Comparison of ENCODE assay signal across 17 cellular contexts in genomic region chr1:17199267-17200044, GRCh38. TPM values are rescaled to one million over a fixed set of nuclear protein-coding genes. Genes with fewer than 3 reads are reported as not detected.
DNase-seq lines count a peak whose midpoint lies in the region; ATAC-seq, FAIRE-seq and TF ChIP-seq lines count a peak whose summit lies in the region.
"Had no signal": no experiment of that assay in that cellular context is flagged by ENCODE, and none has a peak within 500 bp of the region (broad histone marks: within the 10 kb centered on the region; RNA-seq: fewer than 3 reads in every experiment).

No MANE protein-coding gene starts in this region.

- intact Hi-C loops in activated CD4-positive, alpha-beta T cell treated with anti-CD3 and anti-CD28 coated beads for 36 hours (cut with DNase I, micrococcal nuclease), result no loop called here

- no peaks in the 10 kb centered on the region for H3K9me3 Mint-ChIP-seq in activated CD4-positive, alpha-beta T cell treated with anti-CD3 and anti-CD28 coated beads for 36 hours (ENCODE audit: low read depth)
- no peaks in the 10 kb centered on the region for H3K9me3 Mint-ChIP-seq in activated naive CD8-positive, alpha-beta T cell treated with anti-CD3 and anti-CD28 coated beads, Interleukin-2, amount 10 ng/mL, durations not matched to agents 7 days and 5 days

- no peaks in the 10 kb centered on the region for H3K9me2 ChIP-seq in Loucy (replicated peaks; ENCODE audit: low read depth, low read length)

- H3K27me3 Mint-ChIP-seq in activated CD4-positive, alpha-beta T cell treated with anti-CD3 and anti-CD28 coated beads for 36 hours, result peaks cover 5% of the 10 kb centered on the region
- H3K27me3 Mint-ChIP-seq in activated naive CD8-positive, alpha-beta T cell treated with anti-CD3 and anti-CD28 coated beads, Interleukin-2, amount 10 ng/mL, durations not matched to agents 7 days and 5 days, result peaks cover 23% of the 10 kb centered on the region

- H3K27ac Mint-ChIP-seq in activated CD4-positive, alpha-beta T cell treated with anti-CD3 and anti-CD28 coated beads for 36 hours, result no peak overlapping the region
- no peak overlapping the region for H3K27ac Mint-ChIP-seq in activated naive CD8-positive, alpha-beta T cell treated with anti-CD3 and anti-CD28 coated beads, Interleukin-2, amount 10 ng/mL, durations not matched to agents 7 days and 5 days

- no peak overlapping the region for H3K4me3 ChIP-seq in Loucy (ENCODE audit: low read length, poor library complexity, severe bottlenecking)
- H3K4me3 ChIP-seq: tibial nerve had no signal

- peak overlapping the region; percentile 81 for H3K4me2 ChIP-seq in Loucy (ENCODE audit: low read depth, low read length, poor library complexity, severe bottlenecking)

- POLR2A ChIA-PET in activated CD4-positive, alpha-beta T cell treated with anti-CD3 and anti-CD28 coated beads for 36 hours (lab: Charles Lee), result no interaction called here
- POLR2A ChIA-PET in activated naive CD8-positive, alpha-beta T cell treated with anti-CD3 and anti-CD28 coated beads, Interleukin-2, amount 10 ng/mL, durations not matched to agents 7 days and 5 days (lab: Charles Lee), result interaction anchor here (2.0 kb wide), 1 partner anchor 9 kb away, joined by 5 read pairs; no protein-coding TSS in a partner anchor

- 0 out of 2 replicates have a peak, but pooled peaks cover 2% of the 10 kb centered on the region for H3F3A ChIP-seq in Loucy (ENCODE audit: low read depth)

- no peaks in the 10 kb centered on the region for H4K20me1 ChIP-seq in Loucy (ENCODE audit: insufficient read depth, low read length, poor library complexity, severe bottlenecking)

- DNase-seq in activated CD4-positive, alpha-beta T cell treated with anti-CD3 and anti-CD28 coated beads for 36 hours, result peak; percentile 35
- DNase-seq in activated CD4-positive, alpha-beta T cell treated with anti-CD3 and anti-CD28 coated beads, Interleukin-2, amount 50 U/mL, for 1 hour, result no peak
- DNase-seq in activated naive CD8-positive, alpha-beta T cell treated with anti-CD3 and anti-CD28 coated beads, Interleukin-2, amount 10 ng/mL, durations not matched to agents 7 days and 5 days, result peak; percentile 25
- DNase-seq in omental fat pad (ENCODE audit: low spot score) (peak; percentile 21), GM19239 (ENCODE audit: insufficient read length, low spot score) (no peak), occipital lobe (lab: John Stamatoyannopoulos, UW) (no peak)
- DNase-seq: DND-41; foreskin melanocyte; NCI-H1694; nucleus accumbens; OCI-M1; stimulated activated CD4-positive, alpha-beta T cell treated with anti-CD3 and anti-CD28 coated beads, Interleukin-4, amount 100 ng/mL, for 4 hours had no signal

- CTCF ChIA-PET in activated CD4-positive, alpha-beta T cell treated with anti-CD3 and anti-CD28 coated beads for 36 hours (lab: Charles Lee), result interaction anchor here (0.6 to 1.8 kb wide), 6 partner anchors 12 to 865 kb away, joined by 3 to 4 read pairs (median 3); no protein-coding TSS in a partner anchor

- no peak overlapping the region for H2AFZ ChIP-seq in Loucy (ENCODE audit: low read length)

- no peaks in the 10 kb centered on the region for H3K36me3 Mint-ChIP-seq in activated CD4-positive, alpha-beta T cell treated with anti-CD3 and anti-CD28 coated beads for 36 hours (ENCODE audit: low read depth)
- H3K36me3 Mint-ChIP-seq in activated naive CD8-positive, alpha-beta T cell treated with anti-CD3 and anti-CD28 coated beads, Interleukin-2, amount 10 ng/mL, durations not matched to agents 7 days and 5 days, result no peaks in the 10 kb centered on the region

- no peak for TF ChIP-seq CTCF in Loucy (conservative IDR thresholded peaks at IDR 0.05; ENCODE audit: low read length)
- TF ChIP-seq CTCF in omental fat pad (IDR thresholded peaks at IDR 0.05), result no peak

- ATAC-seq in activated CD4-positive, alpha-beta T cell treated with anti-CD3 and anti-CD28 coated beads for 36 hours, result peak; percentile 51
- ATAC-seq in activated naive CD8-positive, alpha-beta T cell treated with anti-CD3 and anti-CD28 coated beads, Interleukin-2, amount 10 ng/mL, durations not matched to agents 7 days and 5 days (ENCODE audit: low read depth), result no peak
- no peak for ATAC-seq in omental fat pad (ENCODE audit: low FRiP score)
- ATAC-seq in HG03139 (IDR thresholded peaks at IDR 0.05; ENCODE audit: unreplicated experiment), result no peak

- no peaks in the 10 kb centered on the region for H3K36me3 ChIP-seq in Loucy (ENCODE audit: insufficient read depth, low read length)
- H3K36me3 ChIP-seq: tibial nerve had no signal

- no peak overlapping the region for H3K4me3 Mint-ChIP-seq in activated CD4-positive, alpha-beta T cell treated with anti-CD3 and anti-CD28 coated beads for 36 hours
- no peak overlapping the region for H3K4me3 Mint-ChIP-seq in activated naive CD8-positive, alpha-beta T cell treated with anti-CD3 and anti-CD28 coated beads, Interleukin-2, amount 10 ng/mL, durations not matched to agents 7 days and 5 days

- H3K79me2 ChIP-seq in Loucy (ENCODE audit: insufficient read depth, low read length), result no peaks in the 10 kb centered on the region

- H3K27me3 ChIP-seq in Loucy (ENCODE audit: insufficient read depth, low read length, poor library complexity, severe bottlenecking), result no peaks in the 10 kb centered on the region
- H3K27me3 ChIP-seq: tibial nerve had no signal

- peaks cover 45% of the 10 kb centered on the region for H3K4me1 Mint-ChIP-seq in activated CD4-positive, alpha-beta T cell treated with anti-CD3 and anti-CD28 coated beads for 36 hours
- peaks cover 36% of the 10 kb centered on the region for H3K4me1 Mint-ChIP-seq in activated naive CD8-positive, alpha-beta T cell treated with anti-CD3 and anti-CD28 coated beads, Interleukin-2, amount 10 ng/mL, durations not matched to agents 7 days and 5 days

- H3K9ac ChIP-seq in Loucy (ENCODE audit: low read depth, low read length, poor library complexity, severe bottlenecking), result no peak overlapping the region

- FAIRE-seq in GM19239 (lab: Jason Lieb, UNC), result no peak
- FAIRE-seq: endothelial cell of umbilical vein had no signal

- no peaks in the 10 kb centered on the region for H3K9me3 ChIP-seq in Loucy (ENCODE audit: insufficient read depth, low read depth, low read length)
- H3K9me3 ChIP-seq: tibial nerve had no signal

- H3K4me1 ChIP-seq in Loucy (ENCODE audit: insufficient read depth, low read length, poor library complexity, severe bottlenecking), result peaks cover 54% of the 10 kb centered on the region
- H3K4me1 ChIP-seq: tibial nerve had no signal

RNA-seq across cellular contexts. Expression of gene PADI1, which starts 5.5 kb away (rescaled TPM):
- total RNA-seq in activated CD4-positive, alpha-beta T cell treated with anti-CD3 and anti-CD28 coated beads for 36 hours, result not detected
- total RNA-seq in activated naive CD8-positive, alpha-beta T cell treated with anti-CD3 and anti-CD28 coated beads, Interleukin-2, amount 10 ng/mL, durations not matched to agents 7 days and 5 days, result not detected
- not detected for total RNA-seq in omental fat pad
- not detected for total RNA-seq in occipital lobe
- total RNA-seq: endothelial cell of umbilical vein, NCI-H460, tibial nerve had no signal

RNA-seq across cellular contexts. Expression of gene PADI3, which starts 49.4 kb away (rescaled TPM):
- total RNA-seq in activated CD4-positive, alpha-beta T cell treated with anti-CD3 and anti-CD28 coated beads for 36 hours, result not detected
- total RNA-seq in activated naive CD8-positive, alpha-beta T cell treated with anti-CD3 and anti-CD28 coated beads, Interleukin-2, amount 10 ng/mL, durations not matched to agents 7 days and 5 days, result not detected
- total RNA-seq in omental fat pad (not detected), occipital lobe (not detected)
- total RNA-seq: endothelial cell of umbilical vein, NCI-H460, tibial nerve had no signal

Comparison
In these comparisons a context has a peak if more than half of its experiments do, and no peak if none do; other contexts are left out.
1. DNase-seq: peak in activated CD4-positive, alpha-beta T cell treated with anti-CD3 and anti-CD28 coated beads for 36 hours (single experiment), activated naive CD8-positive, alpha-beta T cell treated with anti-CD3 and anti-CD28 coated beads, Interleukin-2, amount 10 ng/mL, durations not matched to agents 7 days and 5 days (single experiment) and omental fat pad (single experiment); none in activated CD4-positive, alpha-beta T cell treated with anti-CD3 and anti-CD28 coated beads, Interleukin-2, amount 50 U/mL, for 1 hour (single experiment), GM19239 (single experiment) and occipital lobe (single experiment).